Comparison of ENCODE assay signal across 8 cellular contexts in the genomic region with DNA sequence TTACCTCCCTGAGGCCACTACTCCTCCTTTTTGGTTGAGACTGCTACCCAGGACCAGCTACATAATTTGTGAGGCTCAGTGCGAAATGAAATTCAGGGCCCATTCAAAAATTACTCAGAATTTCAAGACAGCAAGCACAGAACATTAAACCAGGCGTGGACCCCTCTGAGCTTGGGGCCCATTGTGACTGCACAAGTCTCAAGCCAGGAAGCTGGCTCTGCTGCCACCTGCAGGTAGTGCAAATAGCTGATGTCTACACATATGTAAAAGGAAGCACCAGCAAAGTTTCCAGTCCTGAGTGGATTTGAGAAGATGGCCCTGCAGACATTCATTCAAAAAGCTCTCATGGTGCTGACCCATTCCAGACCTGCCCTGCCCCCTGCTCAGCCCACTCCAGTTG.
A peak's percentile ranks its signal among the peaks of the same experiment; 100 is the strongest.
DNase-seq lines count a peak whose midpoint lies in the region; TF ChIP-seq lines count a peak whose summit lies in the region.

No MANE protein-coding gene starts in this region.

- H3K36me3 ChIP-seq in hepatocyte (replicated peaks; ENCODE audit: insufficient read depth, low read depth), result no peaks in the 10 kb centered on the region
- no peaks in the 10 kb centered on the region for H3K36me3 ChIP-seq in transverse colon

- H3K4me2 ChIP-seq in hepatocyte, result no peak overlapping the region

- H3K27me3 ChIP-seq in HL-60 (ENCODE audit: insufficient read depth, poor library complexity, severe bottlenecking) (no peaks in the 10 kb centered on the region), hepatocyte (no peaks in the 10 kb centered on the region), transverse colon (no peaks in the 10 kb centered on the region)

- peak; percentile 80 for TF ChIP-seq CTCF in 22Rv1 (IDR thresholded peaks at IDR 0.05)
- peak; percentile 77 for TF ChIP-seq CTCF in GM12864 (IDR thresholded peaks at IDR 0.05; ENCODE audit: low read depth, low read length, missing control alignments)
- TF ChIP-seq CTCF in HL-60 (IDR thresholded peaks at IDR 0.05; ENCODE audit: insufficient read depth, low read length), result peak; percentile 86
- peak; percentile 30 for TF ChIP-seq CTCF in hepatocyte (IDR thresholded peaks at IDR 0.05; ENCODE audit: poor library complexity)
- TF ChIP-seq CTCF in transverse colon (IDR thresholded peaks at IDR 0.05), result peak; percentile 44 to 60 (median 54)

- peak; percentile 19 for DNase-seq in GM12864 (ENCODE audit: low read depth)
- DNase-seq in HL-60 (ENCODE audit: low read depth in 1 of 2, low spot score in 1 of 2), result peak; percentile 7 to 49
- DNase-seq in UCSD-AML1 (lab: John Stamatoyannopoulos, UW; ENCODE audit: unreplicated experiment), result peak; percentile 65
- DNase-seq in hepatocyte (ENCODE audit: low spot score), result peak; percentile 43
- peak; percentile 68 for DNase-seq in transverse colon
- DNase-seq in AG20443 (ENCODE audit: low spot score), result no peak
- no peak for DNase-seq in NCI-H526 treated with DMSO at 0.1 percent for 48 hours (lab: John Stamatoyannopoulos, UW)

- no peaks in the 10 kb centered on the region for H4K20me1 ChIP-seq in hepatocyte (ENCODE audit: insufficient read depth, poor library complexity, severe bottlenecking)

- no peaks in the 10 kb centered on the region for H3K79me2 ChIP-seq in hepatocyte

- H3K4me1 ChIP-seq in hepatocyte (ENCODE audit: insufficient read depth) (no peaks in the 10 kb centered on the region), transverse colon (no peaks in the 10 kb centered on the region)

- H3K9me3 ChIP-seq in hepatocyte (ENCODE audit: low read depth) (no peaks in the 10 kb centered on the region), transverse colon (no peaks in the 10 kb centered on the region)

- H3K27ac ChIP-seq in 22Rv1, result no peak overlapping the region
- no peak overlapping the region for H3K27ac ChIP-seq in HL-60 (replicated peaks)
- H3K27ac ChIP-seq in hepatocyte, result no peak overlapping the region
- H3K27ac ChIP-seq in transverse colon, result no peak overlapping the region

- no peak for TF ChIP-seq POLR2A in transverse colon (IDR thresholded peaks at IDR 0.05)

- no peaks in the 10 kb centered on the region for H3K9me2 ChIP-seq in hepatocyte (replicated peaks; ENCODE audit: insufficient read depth)

- in situ Hi-C loops in transverse colon (cut with MboI; ENCODE audit: low pct_ligation_motif_present in 1 of 4, low pct_unique_long_range_greater_than_20kb in 1 of 4, low sequenced_read_pairs in 3 of 4), result no loop called here

- WGBS in hepatocyte (ENCODE audit: low lambda C conversion rate, missing lambda C conversion rate), result 71% methylated on average over 2 of the region's 2 CpGs
- 50% methylated on average over 2 of the region's 2 CpGs; no CpG with 5 or more reads in 1 of the 2 donors for WGBS in transverse colon (ENCODE audit: low coverage in 1 of 2), 2 donors

- H2AFZ ChIP-seq in hepatocyte, result no peak overlapping the region

- no peak for TF ChIP-seq EP300 in transverse colon (IDR thresholded peaks at IDR 0.05; ENCODE audit: low read depth)

- intact Hi-C loops in transverse colon (cut with DNase I; ENCODE audit: low total_unique reads), result no loop called here

- H3K4me3 ChIP-seq in GM12864 (ENCODE audit: low read depth, low read length), result no peak overlapping the region
- no peak overlapping the region for H3K4me3 ChIP-seq in HL-60 (replicated peaks; ENCODE audit: insufficient read depth, low read length)
- H3K4me3 ChIP-seq in hepatocyte, result no peak overlapping the region
- H3K4me3 ChIP-seq in transverse colon, result no peak overlapping the region

Comparison
In these comparisons a context has a peak if more than half of its experiments do, and no peak if none do; other contexts are left out.
1. CTCF ChIP-seq: peak in every context shown above with its lines; median percentile 86 in HL-60; 80 in 22Rv1; 77 in GM12864; 54 in transverse colon; 30 in hepatocyte.
2. DNase-seq: peak in GM12864 (single experiment), HL-60 (2 of 2), UCSD-AML1 (single experiment), hepatocyte (single experiment) and transverse colon (single experiment); none in AG20443 (single experiment) and NCI-H526 treated with DMSO at 0.1 percent for 48 hours (single experiment).